ENCODE assay signal across 15 cellular contexts in genomic region chr5:167295686-167296015, GRCh38.
DNase-seq lines count a peak whose midpoint lies in the region; TF ChIP-seq lines count a peak whose summit lies in the region.
"Had no signal": no experiment of that assay in that cellular context is flagged by ENCODE, and none has a peak within 500 bp of the region (broad histone marks: within the 10 kb centered on the region; RNA-seq: fewer than 3 reads in every experiment).

No MANE protein-coding gene starts in this region.

- POLR2A ChIA-PET in RWPE1 (lab: Yijun Ruan, JAX; ENCODE audit: low non-redundant PET) = no interaction called here

- H3K27me3 Mint-ChIP-seq in Calu3 (ENCODE audit: unreplicated experiment) (peaks cover 4% of the 10 kb centered on the region), neural crest cell (ENCODE audit: low read depth) (no peaks in the 10 kb centered on the region)
- H3K27me3 Mint-ChIP-seq: B cell had no signal

- peaks cover 0 to 35% (median 11%) of the 10 kb centered on the region in 4 donors for H3K4me1 ChIP-seq in tibial nerve
- H3K4me1 ChIP-seq: upper lobe of right lung had no signal

- TF ChIP-seq CTCF in Calu3 (IDR thresholded peaks at IDR 0.05; ENCODE audit: unreplicated experiment) (no peak), RWPE1 (conservative IDR thresholded peaks at IDR 0.05; ENCODE audit: low read depth) (no peak), neural crest cell (conservative IDR thresholded peaks at IDR 0.05) (no peak), tibial nerve (IDR thresholded peaks at IDR 0.05) (no peak)

- 48 to 49% methylated on average over 2 of the region's 2 CpGs for WGBS in tibial nerve, 2 donors

- H3K27me3 ChIP-seq in tibial nerve = no peaks in the 10 kb centered on the region
- H3K27me3 ChIP-seq: cardiac muscle cell, upper lobe of right lung had no signal

- H3K4me1 Mint-ChIP-seq in Calu3 (ENCODE audit: low read depth, unreplicated experiment) (peaks cover 32% of the 10 kb centered on the region), neural crest cell (peaks cover 50% of the 10 kb centered on the region)
- H3K4me1 Mint-ChIP-seq: B cell had no signal

- no peak overlapping the region for H3K4me3 ChIP-seq in tibial nerve
- H3K4me3 ChIP-seq: cardiac muscle cell, upper lobe of right lung had no signal

- H3K27ac Mint-ChIP-seq in Calu3 (ENCODE audit: unreplicated experiment) (peak overlapping the region; percentile 83), neural crest cell (ENCODE audit: unreplicated experiment) (peak overlapping the region; percentile 86)
- H3K27ac Mint-ChIP-seq: B cell had no signal

- no peak overlapping the region; the same call in 1 of the 2 replicates for H3K27ac ChIP-seq in RWPE1
- H3K27ac ChIP-seq in epithelial cell of prostate = peak overlapping the region; percentile 66
- peak overlapping the region in 1 of 4 donors; percentile 79 for H3K27ac ChIP-seq in tibial nerve
- H3K27ac ChIP-seq: cardiac muscle cell, upper lobe of right lung had no signal

- DNase-seq in Calu3 (no peak), RWPE1 (ENCODE audit: low spot score) (peak; percentile 44), epithelial cell of prostate (ENCODE audit: low read depth, low spot score) (no peak), neural crest cell (ENCODE audit: low read depth, low spot score) (no peak), NCI-H1092 treated with DMSO at 0.1 percent for 48 hours (lab: John Stamatoyannopoulos, UW) (no peak), tibial nerve (ENCODE audit: low spot score in 2 of 2) (no peak)
- no peak for DNase-seq in activated T-cell treated with anti-CD3 and anti-CD28 coated beads, Interleukin-2, amount 50 U/mL, for 1 hour
- no peak for DNase-seq in effector CD4-positive, alpha-beta T cell
- DNase-seq: NCI-H2029, NCI-H774, posterior cingulate gyrus, SHP77 treated with DMSO at 0.1 percent for 48 hours, upper lobe of right lung had no signal

- H3K4me3 Mint-ChIP-seq in Calu3 (ENCODE audit: low read depth, unreplicated experiment) (peak overlapping the region; percentile 41), neural crest cell (peak overlapping the region; percentile 60)
- H3K4me3 Mint-ChIP-seq: B cell had no signal

- no peak for TF ChIP-seq EP300 in tibial nerve (IDR thresholded peaks at IDR 0.05)

- CTCF ChIA-PET in Calu3 (lab: Charles Lee) = no interaction called here
- CTCF ChIA-PET in RWPE1 (lab: Yijun Ruan, JAX) = interaction anchor here (0.5 kb wide), 1 partner anchor 164 kb away, joined by 7 read pairs; no protein-coding TSS in a partner anchor

- BruUV-seq in Calu3 (replicated peaks; lab: Mats Ljungman, UMichigan) = no TSS peak

- intact Hi-C loops in Calu3 (cut with micrococcal nuclease; ENCODE audit: unreplicated experiment) = loop anchor here (5.0 kb wide), 1 partner anchor 392 kb away; no protein-coding TSS in a partner anchor

- H3K9me3 Mint-ChIP-seq in Calu3 (ENCODE audit: low read depth, unreplicated experiment) (peaks cover 2% of the 10 kb centered on the region), neural crest cell (peaks cover 11% of the 10 kb centered on the region)

- H3K9me3 ChIP-seq in tibial nerve = no peaks in the 10 kb centered on the region
- H3K9me3 ChIP-seq: upper lobe of right lung had no signal

- no peaks in the 10 kb centered on the region for H3K36me3 Mint-ChIP-seq in Calu3 (ENCODE audit: insufficient read depth, unreplicated experiment)
- peaks cover 4% of the 10 kb centered on the region for H3K36me3 Mint-ChIP-seq in neural crest cell (ENCODE audit: low read depth)

- no peaks in the 10 kb centered on the region for H3K36me3 ChIP-seq in tibial nerve
- H3K36me3 ChIP-seq: cardiac muscle cell, upper lobe of right lung had no signal

- TF ChIP-seq POLR2A in tibial nerve (IDR thresholded peaks at IDR 0.05) = no peak
